In the genomic region with DNA sequence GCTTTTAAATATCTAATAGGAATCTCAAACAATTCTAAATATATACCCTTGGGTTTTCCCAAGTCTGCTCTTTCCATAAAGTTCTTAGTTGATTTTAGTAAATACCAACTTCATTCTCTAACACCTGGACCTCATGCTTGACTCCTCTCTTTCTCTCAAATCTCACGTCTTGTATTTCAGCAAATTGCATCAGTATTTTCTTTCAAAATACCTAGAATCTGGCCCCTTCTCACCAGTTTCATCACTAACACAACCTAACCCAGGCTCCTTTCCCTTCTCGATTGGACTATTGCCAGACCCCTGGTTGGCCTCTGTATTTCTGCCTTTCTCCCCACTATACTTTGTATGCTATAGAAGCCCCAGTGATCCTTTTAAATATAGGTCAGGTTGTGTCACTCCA, we compare ENCODE assay signal across 32 cellular contexts.
"Had no signal": no experiment of that assay in that cellular context is flagged by ENCODE, and none has a peak within 500 bp of the region (broad histone marks: within the 10 kb centered on the region; RNA-seq: fewer than 3 reads in every experiment).

No MANE protein-coding gene starts in this region.

- ATAC-seq: activated CD4-positive, alpha-beta T cell treated with anti-CD3 and anti-CD28 coated beads for 36 hours; activated CD8-positive, alpha-beta memory T cell treated with anti-CD3 and anti-CD28 coated beads, Interleukin-2, amount 10 ng/mL, durations not matched to agents 7 days and 5 days; activated CD8-positive, alpha-beta T cell treated with anti-CD3 and anti-CD28 coated beads, Interleukin-2, amount 10 ng/mL, durations not matched to agents 7 days and 5 days; activated T-helper 17 cell treated with anti-CD3 and anti-CD28 coated beads, Interleukin-2, amount 50 U/mL, for 72 hours; body of pancreas; effector memory CD8-positive, alpha-beta T cell; gastroesophageal sphincter; heart right ventricle had no signal

- H3K27me3 ChIP-seq: body of pancreas, esophagus squamous epithelium, gastroesophageal sphincter, heart right ventricle, hepatocyte had no signal

- H3K27me3 Mint-ChIP-seq: activated CD4-positive, alpha-beta memory T cell treated with anti-CD3 and anti-CD28 coated beads for 36 hours; activated CD4-positive, alpha-beta T cell treated with anti-CD3 and anti-CD28 coated beads for 36 hours; activated CD4-positive, alpha-beta T cell treated with anti-CD3 and anti-CD28 coated beads, Interleukin-2, amount 10 ng/mL, durations not matched to agents 24 days and 14 days; activated CD8-positive, alpha-beta memory T cell treated with anti-CD3 and anti-CD28 coated beads, Interleukin-2, amount 10 ng/mL, durations not matched to agents 7 days and 5 days; activated naive CD8-positive, alpha-beta T cell; activated T-cell treated with anti-CD3 and anti-CD28 coated beads, Interleukin-2, amount 50 U/mL, for 24 hours; activated T-helper 17 cell treated with anti-CD3 and anti-CD28 coated beads, Interleukin-2, amount 50 U/mL, for 72 hours; effector memory CD8-positive, alpha-beta T cell had no signal

- H3K27ac Mint-ChIP-seq: activated CD4-positive, alpha-beta memory T cell treated with anti-CD3 and anti-CD28 coated beads for 36 hours; activated CD4-positive, alpha-beta T cell treated with anti-CD3 and anti-CD28 coated beads for 36 hours; activated CD4-positive, alpha-beta T cell treated with anti-CD3 and anti-CD28 coated beads, Interleukin-2, amount 10 ng/mL, durations not matched to agents 24 days and 14 days; activated CD8-positive, alpha-beta memory T cell treated with anti-CD3 and anti-CD28 coated beads, Interleukin-2, amount 10 ng/mL, durations not matched to agents 7 days and 5 days; activated CD8-positive, alpha-beta T cell treated with anti-CD3 and anti-CD28 coated beads, Interleukin-2, amount 10 ng/mL, durations not matched to agents 7 days and 5 days; activated naive CD8-positive, alpha-beta T cell; activated T-cell treated with anti-CD3 and anti-CD28 coated beads, Interleukin-2, amount 50 U/mL, for 24 hours; activated T-helper 17 cell treated with anti-CD3 and anti-CD28 coated beads, Interleukin-2, amount 50 U/mL, for 72 hours; effector memory CD8-positive, alpha-beta T cell had no signal

- H3K9me3 ChIP-seq: body of pancreas had no signal

- DNase-seq: activated CD4-positive, alpha-beta memory T cell treated with anti-CD3 and anti-CD28 coated beads for 36 hours; activated CD4-positive, alpha-beta T cell treated with anti-CD3 and anti-CD28 coated beads for 36 hours; activated CD4-positive, alpha-beta T cell treated with anti-CD3 and anti-CD28 coated beads, Interleukin-2, amount 10 ng/mL, durations not matched to agents 24 days and 14 days; activated CD4-positive, CD25-positive, alpha-beta regulatory T cell; activated CD4-positive, CD25-positive, alpha-beta regulatory T cell treated with anti-CD3 and anti-CD28 coated beads, Interleukin-2, amount 50 U/mL, for 72 hours; activated CD8-positive, alpha-beta memory T cell treated with anti-CD3 and anti-CD28 coated beads, Interleukin-2, amount 10 ng/mL, durations not matched to agents 7 days and 5 days; activated CD8-positive, alpha-beta memory T cell treated with anti-CD3 and anti-CD28 coated beads, Interleukin-2, amount 50 U/mL, for 4 hours; activated CD8-positive, alpha-beta T cell treated with anti-CD3 and anti-CD28 coated beads, Interleukin-2, amount 10 ng/mL, durations not matched to agents 7 days and 5 days; activated effector memory CD4-positive, alpha-beta T cell treated with Interleukin-2 at 50 U/mL for 16 hours; activated gamma-delta T cell treated with Interleukin-2 at 50 U/mL for 16 hours; activated naive CD4-positive, alpha-beta T cell treated with anti-CD3 and anti-CD28 coated beads, Interleukin-2, amount 50 U/mL, for 16 hours; activated naive CD4-positive, alpha-beta T cell treated with Interleukin-2 at 50 U/mL for 16 hours; activated T-cell treated with anti-CD3 and anti-CD28 coated beads, Interleukin-2, amount 50 U/mL, for 24 hours; amniotic stem cell; anterior cingulate cortex; body of pancreas; caudate nucleus; cortex of kidney; dermis blood vessel endothelial cell; effector CD4-positive, alpha-beta T cell; effector memory CD8-positive, alpha-beta T cell; esophagus squamous epithelium; foreskin melanocyte; heart right ventricle; T-helper 2 cell had no signal

- H2AFZ ChIP-seq: hepatocyte had no signal

- H3K4me1 Mint-ChIP-seq: activated CD4-positive, alpha-beta T cell treated with anti-CD3 and anti-CD28 coated beads for 36 hours; activated CD4-positive, alpha-beta T cell treated with anti-CD3 and anti-CD28 coated beads, Interleukin-2, amount 10 ng/mL, durations not matched to agents 24 days and 14 days; activated CD8-positive, alpha-beta memory T cell treated with anti-CD3 and anti-CD28 coated beads, Interleukin-2, amount 10 ng/mL, durations not matched to agents 7 days and 5 days; activated T-helper 17 cell treated with anti-CD3 and anti-CD28 coated beads, Interleukin-2, amount 50 U/mL, for 72 hours had no signal

- H3K27ac ChIP-seq: body of pancreas, epithelial cell of prostate, esophagus squamous epithelium, gastroesophageal sphincter, heart right ventricle, hepatocyte had no signal

- H3K4me1 ChIP-seq: body of pancreas, esophagus squamous epithelium, gastroesophageal sphincter, heart right ventricle had no signal

- H3K4me2 ChIP-seq: hepatocyte had no signal

- H3K4me3 ChIP-seq: body of pancreas, esophagus squamous epithelium, gastroesophageal sphincter, heart right ventricle, hepatocyte had no signal

- H3K79me2 ChIP-seq: hepatocyte had no signal

- H3K4me3 Mint-ChIP-seq: activated CD4-positive, alpha-beta memory T cell treated with anti-CD3 and anti-CD28 coated beads for 36 hours; activated CD4-positive, alpha-beta T cell treated with anti-CD3 and anti-CD28 coated beads for 36 hours; activated CD4-positive, alpha-beta T cell treated with anti-CD3 and anti-CD28 coated beads, Interleukin-2, amount 10 ng/mL, durations not matched to agents 24 days and 14 days; activated CD8-positive, alpha-beta memory T cell treated with anti-CD3 and anti-CD28 coated beads, Interleukin-2, amount 10 ng/mL, durations not matched to agents 7 days and 5 days; activated CD8-positive, alpha-beta T cell treated with anti-CD3 and anti-CD28 coated beads, Interleukin-2, amount 10 ng/mL, durations not matched to agents 7 days and 5 days; activated naive CD8-positive, alpha-beta T cell; activated T-cell treated with anti-CD3 and anti-CD28 coated beads, Interleukin-2, amount 50 U/mL, for 24 hours; activated T-helper 17 cell treated with anti-CD3 and anti-CD28 coated beads, Interleukin-2, amount 50 U/mL, for 72 hours; effector memory CD8-positive, alpha-beta T cell had no signal

- FAIRE-seq: colon, endothelial cell of umbilical vein had no signal
